ENCODE assay signal across 9 cellular contexts in the genomic region with DNA sequence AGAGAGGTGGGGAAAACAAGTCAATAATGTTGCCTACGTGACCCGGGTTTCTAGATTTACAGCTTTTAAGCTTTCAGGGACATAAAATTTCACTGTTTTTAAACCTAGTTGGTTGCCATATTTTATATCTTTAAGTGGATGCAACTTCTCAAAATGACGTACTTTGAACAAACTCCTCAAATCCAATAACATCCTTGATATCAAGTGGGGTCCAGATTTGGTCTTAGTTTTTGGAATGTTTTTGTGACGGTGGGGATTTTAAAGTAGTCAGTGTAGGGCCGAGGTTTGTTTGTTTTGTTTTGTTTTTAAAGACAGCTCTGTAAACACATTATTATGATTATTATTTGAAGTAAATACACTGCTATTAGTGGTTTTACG. TPM values are rescaled to one million over a fixed set of nuclear protein-coding genes. Genes with fewer than 3 reads are reported as not detected.
DNase-seq lines count a peak whose midpoint lies in the region; ATAC-seq, FAIRE-seq and TF ChIP-seq lines count a peak whose summit lies in the region.
"Had no signal": no experiment of that assay in that cellular context is flagged by ENCODE, and none has a peak within 500 bp of the region (broad histone marks: within the 10 kb centered on the region; RNA-seq: fewer than 3 reads in every experiment).

No MANE protein-coding gene starts in this region.

- intact Hi-C loops in pancreas (cut with DNase I), result no loop called here

- no peak for ATAC-seq in pancreas
- ATAC-seq in GM21723 (IDR thresholded peaks at IDR 0.05; ENCODE audit: unreplicated experiment), result no peak

- WGBS in pancreas, 2 donors, result 5 to 7% methylated on average over 6 of the region's 6 CpGs

- FAIRE-seq in pancreas (lab: Jason Lieb, UNC) (no peak), HTR-8/SVneo (lab: Jason Lieb, UNC) (no peak)

- H3K36me3 ChIP-seq in effector memory CD4-positive, alpha-beta T cell (ENCODE audit: control insufficient read depth, insufficient read depth, low read length), result no peaks in the 10 kb centered on the region
- H3K36me3 ChIP-seq in pancreas, result no peaks in the 10 kb centered on the region
- H3K36me3 ChIP-seq: cardiac muscle cell had no signal

- no peaks in the 10 kb centered on the region for H3K9me3 ChIP-seq in effector memory CD4-positive, alpha-beta T cell (ENCODE audit: control insufficient read depth, low read length)
- no peaks in the 10 kb centered on the region for H3K9me3 ChIP-seq in pancreas

- no peak for TF ChIP-seq CTCF in pancreas (IDR thresholded peaks at IDR 0.05)

- H3K27ac ChIP-seq in effector memory CD4-positive, alpha-beta T cell (ENCODE audit: insufficient read depth, low read length, poor library complexity, severe bottlenecking), result peak overlapping the region; percentile 92
- H3K27ac ChIP-seq in pancreas, result peak overlapping the region in 3 of 4 donors; percentile 97 to 100 (median 98)
- H3K27ac ChIP-seq: cardiac muscle cell had no signal

- H3K4me1 ChIP-seq in effector memory CD4-positive, alpha-beta T cell (ENCODE audit: control insufficient read depth, insufficient read depth, low read length, poor library complexity, severe bottlenecking), result peaks cover 5% of the 10 kb centered on the region
- H3K4me1 ChIP-seq in pancreas, result peaks cover 9 to 18% (median 10%) of the 10 kb centered on the region in 3 donors

- no peaks in the 10 kb centered on the region for H3K27me3 ChIP-seq in effector memory CD4-positive, alpha-beta T cell (replicated peaks; ENCODE audit: control insufficient read depth, insufficient read depth, low read length, poor library complexity, severe bottlenecking)
- no peaks in the 10 kb centered on the region for H3K27me3 ChIP-seq in pancreas

- peak overlapping the region; percentile 97 for H3K4me3 ChIP-seq in effector memory CD4-positive, alpha-beta T cell (ENCODE audit: insufficient read depth, low read depth, low read length, poor library complexity, severe bottlenecking)
- peak overlapping the region; percentile 68 to 85 (median 83) for H3K4me3 ChIP-seq in pancreas

- peak; percentile 77 for DNase-seq in DMS 273 (lab: John Stamatoyannopoulos, UW; ENCODE audit: unreplicated experiment)
- peak; percentile 90 for DNase-seq in NCI-H2029 treated with DMSO at 0.1 percent for 48 hours (lab: John Stamatoyannopoulos, UW)
- no peak for DNase-seq in effector memory CD4-positive, alpha-beta T cell
- DNase-seq in pancreas, result no peak
- DNase-seq in HPDE6-E6E7 (ENCODE audit: extremely low spot score), result no peak
- no peak for DNase-seq in HTR-8/SVneo (ENCODE audit: insufficient read length, low spot score)
- no peak for DNase-seq in activated CD4-positive, alpha-beta T cell treated with anti-CD3 and anti-CD28 coated beads, Interleukin-2, amount 50 U/mL, for 4 hours

RNA-seq across cellular contexts. Expression of a gene that starts 0.5 kb away (rescaled TPM):
- total RNA-seq in pancreas, result 10 to 100 TPM in 2 of 6 donors, 1 to 10 TPM in 4; 4.3 to 11.5 (median 8.4) TPM
- 1 to 10 TPM; 7.4 to 8.1 TPM for polyA plus RNA-seq in pancreas

RNA-seq across cellular contexts. Expression of a gene that starts 10.4 kb away (rescaled TPM):
- total RNA-seq in pancreas, result 10 to 100 TPM; 30.0 to 46.6 (median 38.1) TPM
- polyA plus RNA-seq in pancreas, result 10 to 100 TPM; 13.9 to 23.4 TPM

Comparison
In these comparisons a context has a peak if more than half of its experiments do, and no peak if none do; other contexts are left out.
1. DNase-seq: peak in DMS 273 (single experiment) and NCI-H2029 treated with DMSO at 0.1 percent for 48 hours (single experiment); none in effector memory CD4-positive, alpha-beta T cell (0 of 3), pancreas (0 of 6), HPDE6-E6E7 (single experiment), HTR-8/SVneo (single experiment) and activated CD4-positive, alpha-beta T cell treated with anti-CD3 and anti-CD28 coated beads, Interleukin-2, amount 50 U/mL, for 4 hours (0 of 2).